In genomic region chr14:21040941-21041340, GRCh38 we compare ENCODE assay signal across 12 cellular contexts. TPM values are rescaled to one million over a fixed set of nuclear protein-coding genes. Genes with fewer than 3 reads are reported as not detected.
DNase-seq lines count a peak whose midpoint lies in the region; TF ChIP-seq lines count a peak whose summit lies in the region.
"Not testable (repeated sequence)": the region's sequence is repeated elsewhere in the genome, so short reads cannot be mapped to it uniquely, and the experiment has no call there.
"Had no signal": no experiment of that assay in that cellular context is flagged by ENCODE, and none has a peak within 500 bp of the region (broad histone marks: within the 10 kb centered on the region; RNA-seq: fewer than 3 reads in every experiment).

No MANE protein-coding gene starts in this region.

- not testable (repeated sequence) for H3K79me2 ChIP-seq in trophoblast cell (ENCODE audit: control insufficient read depth, insufficient read depth, low read length, poor library complexity); smooth muscle cell (ENCODE audit: low read depth)

- not testable (repeated sequence) for H3K36me3 ChIP-seq in adipocyte (ENCODE audit: control insufficient read depth, insufficient read depth, low read length, severe bottlenecking); breast epithelium; trophoblast cell (ENCODE audit: control insufficient read depth in 1 of 2, insufficient read depth in 2 of 2, low read length in 2 of 2); smooth muscle cell (ENCODE audit: low read depth)

- H3K79me1 ChIP-seq in trophoblast cell (ENCODE audit: low read length): not testable (repeated sequence)

- WGBS in trophoblast cell (ENCODE audit: extremely low coverage, insufficient coverage, insufficient read length): no CpG with 5 or more reads among the region's 3 CpGs
- 48% methylated on average over 3 of the region's 3 CpGs for WGBS in smooth muscle cell (ENCODE audit: low lambda C conversion rate)

- H2BK5ac ChIP-seq in trophoblast cell (ENCODE audit: low read depth, low read length, poor library complexity): not testable (repeated sequence)

- not testable (repeated sequence) for H3K18ac ChIP-seq in trophoblast cell (ENCODE audit: low read length)

- H4K20me1 ChIP-seq in smooth muscle cell (ENCODE audit: low read depth): not testable (repeated sequence)

- H4K12ac ChIP-seq in trophoblast cell (ENCODE audit: low read depth, low read length): not testable (repeated sequence)

- H3K9ac ChIP-seq in adipocyte (ENCODE audit: low read length); trophoblast cell (ENCODE audit: low read length); smooth muscle cell (ENCODE audit: low read depth): not testable (repeated sequence)

- not testable (repeated sequence) for H4K91ac ChIP-seq in trophoblast cell (ENCODE audit: low read depth, low read length)

- not testable (repeated sequence) for H3K4ac ChIP-seq in trophoblast cell (ENCODE audit: low read depth, low read length)

- not testable (repeated sequence) for H3K23ac ChIP-seq in trophoblast cell (ENCODE audit: low read length)

- H2AFZ ChIP-seq in trophoblast cell (ENCODE audit: insufficient read depth, low read length, poor library complexity); smooth muscle cell (ENCODE audit: low read depth): not testable (repeated sequence)

- not testable (repeated sequence) for H3K4me3 ChIP-seq in adipocyte (ENCODE audit: low read length); breast epithelium; trophoblast cell (ENCODE audit: low read depth, low read length); smooth muscle cell

- DNase-seq in RPMI7951 (ENCODE audit: low read depth) (peak; percentile 10), adipocyte (ENCODE audit: low read depth) (peak; percentile 25), trophoblast cell (peak; percentile 84 to 95)
- DNase-seq in breast epithelium (ENCODE audit: low spot score in 2 of 2); epithelial cell of prostate (ENCODE audit: low read depth, low spot score); smooth muscle cell (lab: John Stamatoyannopoulos, UW; ENCODE audit: unreplicated experiment); substantia nigra (lab: John Stamatoyannopoulos, UW): not testable (repeated sequence)

- not testable (repeated sequence) for TF ChIP-seq POLR2A in breast epithelium (IDR thresholded peaks at IDR 0.05)

- not testable (repeated sequence) for H2BK12ac ChIP-seq in trophoblast cell (ENCODE audit: low read length)

- not testable (repeated sequence) for H2AK5ac ChIP-seq in trophoblast cell (ENCODE audit: low read length)

- not testable (repeated sequence) for H3K9me3 ChIP-seq in adipocyte (ENCODE audit: control insufficient read depth, low read length); breast epithelium; trophoblast cell (ENCODE audit: insufficient read depth, low read depth, low read length); smooth muscle cell (replicated peaks; ENCODE audit: low read depth)

- TF ChIP-seq CTCF in breast epithelium (IDR thresholded peaks at IDR 0.05); smooth muscle cell (IDR thresholded peaks at IDR 0.05; ENCODE audit: borderline replicate concordance, insufficient read depth, poor library complexity, severe bottlenecking): not testable (repeated sequence)

- intact Hi-C loops in breast epithelium (cut with DNase I; ENCODE audit: low total_unique reads): not testable (repeated sequence)

- H3K27me3 ChIP-seq in adipocyte (replicated peaks; ENCODE audit: control insufficient read depth, insufficient read depth, low read length); breast epithelium; trophoblast cell (ENCODE audit: insufficient read depth, low read length); smooth muscle cell (ENCODE audit: low read depth): not testable (repeated sequence)

- H4K8ac ChIP-seq in trophoblast cell (ENCODE audit: low read depth, low read length): not testable (repeated sequence)

- H3F3A ChIP-seq in smooth muscle cell (ENCODE audit: low read depth): not testable (repeated sequence)

- H2BK120ac ChIP-seq in trophoblast cell (ENCODE audit: insufficient read depth, low read length, poor library complexity): not testable (repeated sequence)

- peak overlapping the region; percentile 70 to 84 for H3K27ac ChIP-seq in breast epithelium
- peak overlapping the region; percentile 94 for H3K27ac ChIP-seq in epithelial cell of prostate
- H3K27ac ChIP-seq in trophoblast cell (ENCODE audit: low read depth, low read length): not testable (repeated sequence)
- H3K27ac ChIP-seq in smooth muscle cell (ENCODE audit: low read depth): peak overlapping the region; percentile 86
- peak overlapping the region; percentile 65 for H3K27ac ChIP-seq in substantia nigra (ENCODE audit: low read depth, low read length, poor library complexity, severe bottlenecking)

- H3K14ac ChIP-seq in trophoblast cell (ENCODE audit: low read length): not testable (repeated sequence)

- H3K4me1 ChIP-seq in adipocyte (ENCODE audit: control insufficient read depth, insufficient read depth, low read length) (peaks cover 50% of the 10 kb centered on the region), breast epithelium (peaks cover 0 to 32% of the 10 kb centered on the region in 2 donors), trophoblast cell (ENCODE audit: control insufficient read depth in 1 of 2, insufficient read depth in 2 of 2, low read length in 2 of 2) (peaks cover 18 to 26% of the 10 kb centered on the region in 2 experiments)
- not testable (repeated sequence) for H3K4me1 ChIP-seq in smooth muscle cell (ENCODE audit: low read depth)

- not testable (repeated sequence) for H3K4me2 ChIP-seq in trophoblast cell (ENCODE audit: low read length); smooth muscle cell

RNA-seq across cellular contexts. Expression of gene RNASE7, which starts 1.2 kb away (rescaled TPM):
- total RNA-seq in RPMI7951 (2014; rRNA removed; shearing (Covaris generic)): not detected in 2 replicates
- total RNA-seq in breast epithelium: 1 to 10 TPM in 2 of 3 donors, not detected in 1; 1.6 to 3.1 TPM
- 0.38 and 0.49 TPM in 2 replicates for polyA plus RNA-seq in trophoblast cell (2013)
- total RNA-seq in smooth muscle cell: 1.4 and 4.1 TPM in 2 replicates
- 0.66 and 0.93 TPM in 2 replicates for polyA plus RNA-seq in smooth muscle cell
- total RNA-seq: Caco-2; CD4-positive, alpha-beta T cell; GM23338; HT-29 had no signal
- polyA plus RNA-seq: BJ, GM23338 had no signal

RNA-seq across cellular contexts. Expression of gene RNASE13, which starts 6.3 kb away (rescaled TPM):
- total RNA-seq in RPMI7951 (2014; rRNA removed; shearing (Covaris generic)): not detected in 2 replicates
- total RNA-seq in breast epithelium: not detected
- polyA plus RNA-seq in trophoblast cell (2013): not detected in 2 replicates
- total RNA-seq in smooth muscle cell: not detected in 2 replicates
- 0.25 TPM in 1 of 2 replicates, not detected in the other for polyA plus RNA-seq in smooth muscle cell
- total RNA-seq: Caco-2; CD4-positive, alpha-beta T cell; GM23338; HT-29 had no signal
- polyA plus RNA-seq: BJ, GM23338 had no signal

RNA-seq across cellular contexts. Expression of gene TPPP2, which starts 10.9 kb away (rescaled TPM):
- total RNA-seq in RPMI7951 (2014; rRNA removed; shearing (Covaris generic)): not detected in 2 replicates
- total RNA-seq in breast epithelium: under 1 TPM in 1 of 3 donors, not detected in 2; 0.15 TPM
- not detected in 2 replicates for polyA plus RNA-seq in trophoblast cell (2013)
- total RNA-seq in smooth muscle cell: 1.2 TPM in 1 of 2 replicates, not detected in the other
- 0.65 and 0.70 TPM in 2 replicates for polyA plus RNA-seq in smooth muscle cell
- total RNA-seq: Caco-2; CD4-positive, alpha-beta T cell; GM23338; HT-29 had no signal
- polyA plus RNA-seq: BJ, GM23338 had no signal

RNA-seq across cellular contexts. Expression of gene NDRG2, which starts 16.1 kb away (rescaled TPM):
- 0.96 and 2.1 TPM in 2 replicates for total RNA-seq in RPMI7951 (2014; rRNA removed; shearing (Covaris generic))
- 100 to 1,000 TPM; 251 to 693 (median 258) TPM for total RNA-seq in breast epithelium
- polyA plus RNA-seq in trophoblast cell (2013): 18.2 and 19.0 TPM in 2 replicates
- 31.1 and 39.8 TPM in 2 replicates for total RNA-seq in smooth muscle cell
- polyA plus RNA-seq in smooth muscle cell: 40.4 and 48.4 TPM in 2 replicates

RNA-seq across cellular contexts. Expression of gene RNASE8, which starts 16.7 kb away (rescaled TPM):
- total RNA-seq in RPMI7951 (2014; rRNA removed; shearing (Covaris generic)): not detected in 2 replicates
- total RNA-seq in breast epithelium (not detected), smooth muscle cell (not detected in 2 replicates)
- not detected in 2 replicates for polyA plus RNA-seq in trophoblast cell (2013)
- polyA plus RNA-seq in smooth muscle cell: not detected in 2 replicates
- total RNA-seq: Caco-2; CD4-positive, alpha-beta T cell; GM23338; HT-29 had no signal
- polyA plus RNA-seq: BJ, GM23338 had no signal
